Comparison of ENCODE assay signal across 11 cellular contexts in genomic region chr1:28127617-28128257, GRCh38. TPM values are rescaled to one million over a fixed set of nuclear protein-coding genes. Genes with fewer than 3 reads are reported as not detected.
A peak's percentile ranks its signal among the peaks of the same experiment; 100 is the strongest.
DNase-seq lines count a peak whose midpoint lies in the region; ATAC-seq and FAIRE-seq lines count a peak whose summit lies in the region.
"Had no signal": no experiment of that assay in that cellular context is flagged by ENCODE, and none has a peak within 500 bp of the region (broad histone marks: within the 10 kb centered on the region; RNA-seq: fewer than 3 reads in every experiment).

No MANE protein-coding gene starts in this region.

- intact Hi-C loops in posterior vena cava (cut with DNase I) = no loop called here

- peak overlapping the region; percentile 56 for H3K4me3 Mint-ChIP-seq in memory B cell
- H3K4me3 Mint-ChIP-seq in activated CD4-positive, alpha-beta memory T cell treated with anti-CD3 and anti-CD28 coated beads, Interleukin-2, amount 10 ng/mL, durations not matched to agents 7 days and 5 days = no peak overlapping the region
- H3K4me3 Mint-ChIP-seq: mesothelial cell of epicardium had no signal

- DNase-seq in Kasumi-1 (lab: John Stamatoyannopoulos, UW) (peak; percentile 25 to 31), memory B cell (ENCODE audit: low spot score in 2 of 2) (no peak), RCC 7860 (ENCODE audit: low spot score) (no peak), posterior vena cava (ENCODE audit: low spot score) (no peak), NCI-H2029 (lab: John Stamatoyannopoulos, UW) (no peak)
- DNase-seq in activated CD4-positive, alpha-beta memory T cell treated with anti-CD3 and anti-CD28 coated beads, Interleukin-2, amount 10 ng/mL, durations not matched to agents 7 days and 5 days = no peak
- DNase-seq: activated naive CD4-positive, alpha-beta T cell treated with Interleukin-2 at 50 U/mL for 16 hours had no signal

- ATAC-seq in GM18517 (IDR thresholded peaks at IDR 0.05; ENCODE audit: unreplicated experiment) (peak; percentile 86), GM21825 (IDR thresholded peaks at IDR 0.05; ENCODE audit: unreplicated experiment) (peak; percentile 74), memory B cell (ENCODE audit: low read depth) (peak; percentile 79)

- H3K36me3 Mint-ChIP-seq in memory B cell = no peaks in the 10 kb centered on the region
- H3K36me3 Mint-ChIP-seq in activated CD4-positive, alpha-beta memory T cell treated with anti-CD3 and anti-CD28 coated beads, Interleukin-2, amount 10 ng/mL, durations not matched to agents 7 days and 5 days (ENCODE audit: low read depth) = no peaks in the 10 kb centered on the region
- H3K36me3 Mint-ChIP-seq: mesothelial cell of epicardium had no signal

- POLR2A ChIA-PET in activated CD4-positive, alpha-beta memory T cell treated with anti-CD3 and anti-CD28 coated beads, Interleukin-2, amount 10 ng/mL, durations not matched to agents 7 days and 5 days (lab: Charles Lee) = no interaction called here

- peak overlapping the region; percentile 80 for H3K27ac Mint-ChIP-seq in memory B cell
- H3K27ac Mint-ChIP-seq in activated CD4-positive, alpha-beta memory T cell treated with anti-CD3 and anti-CD28 coated beads, Interleukin-2, amount 10 ng/mL, durations not matched to agents 7 days and 5 days = no peak overlapping the region
- H3K27ac Mint-ChIP-seq: mesothelial cell of epicardium had no signal

- FAIRE-seq in RCC 7860 (lab: Jason Lieb, UNC) = no peak
- FAIRE-seq: endothelial cell of umbilical vein had no signal

- H3K4me1 Mint-ChIP-seq in memory B cell = peaks cover 33% of the 10 kb centered on the region
- H3K4me1 Mint-ChIP-seq in activated CD4-positive, alpha-beta memory T cell treated with anti-CD3 and anti-CD28 coated beads, Interleukin-2, amount 10 ng/mL, durations not matched to agents 7 days and 5 days = peaks cover 5% of the 10 kb centered on the region

- no peaks in the 10 kb centered on the region for H3K9me3 Mint-ChIP-seq in memory B cell
- H3K9me3 Mint-ChIP-seq in activated CD4-positive, alpha-beta memory T cell treated with anti-CD3 and anti-CD28 coated beads, Interleukin-2, amount 10 ng/mL, durations not matched to agents 7 days and 5 days = peaks cover 2% of the 10 kb centered on the region
- H3K9me3 Mint-ChIP-seq: mesothelial cell of epicardium had no signal

- H3K27me3 Mint-ChIP-seq in memory B cell = no peaks in the 10 kb centered on the region
- peaks cover 52% of the 10 kb centered on the region for H3K27me3 Mint-ChIP-seq in activated CD4-positive, alpha-beta memory T cell treated with anti-CD3 and anti-CD28 coated beads, Interleukin-2, amount 10 ng/mL, durations not matched to agents 7 days and 5 days

- CTCF ChIA-PET in activated CD4-positive, alpha-beta memory T cell treated with anti-CD3 and anti-CD28 coated beads, Interleukin-2, amount 10 ng/mL, durations not matched to agents 7 days and 5 days (lab: Charles Lee) = no interaction called here

RNA-seq across cellular contexts. Expression of gene EYA3, which starts 39.3 kb away (rescaled TPM):
- total RNA-seq in activated CD4-positive, alpha-beta memory T cell treated with anti-CD3 and anti-CD28 coated beads, Interleukin-2, amount 10 ng/mL, durations not matched to agents 7 days and 5 days = 10 to 100 TPM; 29.5 to 32.0 TPM
- 10 to 100 TPM; 12.3 to 15.0 TPM for total RNA-seq in posterior vena cava

RNA-seq across cellular contexts. Expression of gene PTAFR, which starts 48.8 kb away (rescaled TPM):
- under 1 TPM; 0.23 to 0.38 TPM for total RNA-seq in activated CD4-positive, alpha-beta memory T cell treated with anti-CD3 and anti-CD28 coated beads, Interleukin-2, amount 10 ng/mL, durations not matched to agents 7 days and 5 days
- 1 to 10 TPM; 5.9 to 9.3 TPM for total RNA-seq in posterior vena cava

Comparison
In these comparisons a context has a peak if more than half of its experiments do, and no peak if none do; other contexts are left out.
1. DNase-seq: peak in Kasumi-1 (2 of 2); none in memory B cell (0 of 2), activated CD4-positive, alpha-beta memory T cell treated with anti-CD3 and anti-CD28 coated beads, Interleukin-2, amount 10 ng/mL, durations not matched to agents 7 days and 5 days (single experiment), RCC 7860 (single experiment), posterior vena cava (single experiment) and NCI-H2029 (single experiment).
2. RNA of gene PTAFR, which starts 48.8 kb away (total RNA-seq): 5.9 to 9.3 TPM in posterior vena cava; 0.23 to 0.38 TPM in activated CD4-positive, alpha-beta memory T cell treated with anti-CD3 and anti-CD28 coated beads, Interleukin-2, amount 10 ng/mL, durations not matched to agents 7 days and 5 days; every median in the first group is over 4 times any median in the second.
3. Peak in every context shown above with its lines, with median percentiles within 50 percentile points of each other: ATAC-seq.